ENCODE assay signal across 1 cellular context in genomic region chr2:181318504-181319280, GRCh38.
TF ChIP-seq lines count a peak whose summit lies in the region.

No MANE protein-coding gene starts in this region.

TF ChIP-seq in GM23338, 12 proteins besides CTCF, POLR2A, EP300 and RAD21 (continued from another document):
- TF ChIP-seq ETS1 (IDR thresholded peaks at IDR 0.05): no peak
